Comparison of ENCODE assay signal across 10 cellular contexts in genomic region chr5:147508711-147509040, GRCh38. TPM values are rescaled to one million over a fixed set of nuclear protein-coding genes. Genes with fewer than 3 reads are reported as not detected.
A peak's percentile ranks its signal among the peaks of the same experiment; 100 is the strongest.
DNase-seq lines count a peak whose midpoint lies in the region; ATAC-seq and TF ChIP-seq lines count a peak whose summit lies in the region.
"Had no signal": no experiment of that assay in that cellular context is flagged by ENCODE, and none has a peak within 500 bp of the region (broad histone marks: within the 10 kb centered on the region; RNA-seq: fewer than 3 reads in every experiment).

No MANE protein-coding gene starts in this region.

- peaks cover 4% of the 10 kb centered on the region for H3K27me3 Mint-ChIP-seq in neural progenitor cell (ENCODE audit: insufficient read depth, low read depth)

- H3K4me2 ChIP-seq in neural progenitor cell: peak overlapping the region; percentile 100

- H3K4me1 Mint-ChIP-seq in neural progenitor cell: peaks cover 29% of the 10 kb centered on the region

- CTCF ChIA-PET in A673 (lab: Charles Lee): no interaction called here

- H3F3A ChIP-seq in neural progenitor cell (ENCODE audit: low read depth): peaks cover 32% of the 10 kb centered on the region

- TF ChIP-seq CTCF in A673 (conservative IDR thresholded peaks at IDR 0.05; ENCODE audit: low read depth, low read length): no peak
- no peak for TF ChIP-seq CTCF in esophagus squamous epithelium (IDR thresholded peaks at IDR 0.05)
- no peak for TF ChIP-seq CTCF in neural progenitor cell (IDR thresholded peaks at IDR 0.05)

- intact Hi-C loops in A673 (cut with micrococcal nuclease; ENCODE audit: unreplicated experiment) (no loop called here), esophagus squamous epithelium (cut with DNase I) (no loop called here)

- no peaks in the 10 kb centered on the region for H3K9me3 ChIP-seq in A673 (ENCODE audit: low read depth, low read length, poor library complexity, severe bottlenecking)
- H3K9me3 ChIP-seq in NT2/D1 (ENCODE audit: insufficient read depth, low read length): no peaks in the 10 kb centered on the region
- no peaks in the 10 kb centered on the region for H3K9me3 ChIP-seq in esophagus squamous epithelium
- no peaks in the 10 kb centered on the region for H3K9me3 ChIP-seq in neural progenitor cell (ENCODE audit: low read depth)

- H3K9ac ChIP-seq in NT2/D1 (ENCODE audit: insufficient read length, low read depth) (peak overlapping the region; percentile 93), neural progenitor cell (peak overlapping the region; percentile 78)

- H3K9me3 Mint-ChIP-seq in neural progenitor cell: no peaks in the 10 kb centered on the region

- peak overlapping the region; percentile 22 for H2AFZ ChIP-seq in neural progenitor cell (replicated peaks)

- peaks cover 4% of the 10 kb centered on the region for H3K36me3 Mint-ChIP-seq in neural progenitor cell

- WGBS in esophagus squamous epithelium, 2 donors: 24 to 42% methylated on average over 2 to 3 of the region's 7 CpGs

- no peak for DNase-seq in A673 (ENCODE audit: low spot score)
- no peak for DNase-seq in NT2/D1 (ENCODE audit: low read depth, low spot score)
- no peak for DNase-seq in esophagus squamous epithelium (lab: John Stamatoyannopoulos, UW)
- DNase-seq in neural progenitor cell (ENCODE audit: low spot score): no peak
- no peak for DNase-seq in NCI-H446 treated with DMSO at 0.1 percent for 48 hours (lab: John Stamatoyannopoulos, UW)
- no peak for DNase-seq in NCI-H82 (lab: John Stamatoyannopoulos, UW)
- DNase-seq: central memory CD4-positive, alpha-beta T cell; NCI-H510A had no signal

- H3K36me3 ChIP-seq in A673 (ENCODE audit: insufficient read depth, low read length, poor library complexity, severe bottlenecking) (no peaks in the 10 kb centered on the region), NT2/D1 (ENCODE audit: insufficient read depth, insufficient read length, low read length) (no peaks in the 10 kb centered on the region), esophagus squamous epithelium (no peaks in the 10 kb centered on the region), neural progenitor cell (peaks cover 4% of the 10 kb centered on the region)

- POLR2A ChIA-PET in A673 (lab: Charles Lee; ENCODE audit: low non-redundant PET): interaction anchor here (0.5 kb wide), 1 partner anchor 49 kb away, joined by 4 read pairs; no protein-coding TSS in a partner anchor

- H3K27me3 ChIP-seq in A673 (replicated peaks; ENCODE audit: insufficient read depth, low read depth, low read length, poor library complexity): no peaks in the 10 kb centered on the region
- H3K27me3 ChIP-seq in NT2/D1 (ENCODE audit: insufficient read depth, insufficient read length): peaks cover 32% of the 10 kb centered on the region
- H3K27me3 ChIP-seq in esophagus squamous epithelium: peaks cover 0 to 49% (median 0%) of the 10 kb centered on the region in 4 donors
- peaks cover 5% of the 10 kb centered on the region for H3K27me3 ChIP-seq in neural progenitor cell

- H3K27ac ChIP-seq in A673 (ENCODE audit: low read depth, low read length, poor library complexity, severe bottlenecking) (no peak overlapping the region), esophagus squamous epithelium (peak overlapping the region; percentile 53 to 94 (median 88)), neural progenitor cell (no peak overlapping the region)

- TF ChIP-seq POLR2A in esophagus squamous epithelium (IDR thresholded peaks at IDR 0.05): no peak

- H3K4me3 Mint-ChIP-seq in neural progenitor cell: peak overlapping the region; percentile 89

- peaks cover 71% of the 10 kb centered on the region for H3K79me2 ChIP-seq in neural progenitor cell (ENCODE audit: low read depth)

- H3K4me3 ChIP-seq in A673 (ENCODE audit: low read depth, low read length, poor library complexity, severe bottlenecking) (peak overlapping the region; percentile 61), NT2/D1 (ENCODE audit: insufficient read length, low read depth) (peak overlapping the region; percentile 93), esophagus squamous epithelium (peak overlapping the region; percentile 36 to 84 (median 63)), neural progenitor cell (peak overlapping the region; percentile 93)

- peaks cover 27% of the 10 kb centered on the region for H3K4me1 ChIP-seq in A673 (ENCODE audit: insufficient read depth, low read length, poor library complexity, severe bottlenecking)
- no peaks in the 10 kb centered on the region for H3K4me1 ChIP-seq in NT2/D1 (ENCODE audit: insufficient read depth, insufficient read length)
- peaks cover 5 to 41% (median 17%) of the 10 kb centered on the region in 3 donors for H3K4me1 ChIP-seq in esophagus squamous epithelium
- peaks cover 54% of the 10 kb centered on the region for H3K4me1 ChIP-seq in neural progenitor cell

- ATAC-seq in HG02623 (IDR thresholded peaks at IDR 0.05; ENCODE audit: unreplicated experiment): no peak
- ATAC-seq in GM19328 (IDR thresholded peaks at IDR 0.05; ENCODE audit: unreplicated experiment): no peak

- BruUV-seq in A673 (replicated peaks; lab: Mats Ljungman, UMichigan): no TSS peak

- peak overlapping the region; percentile 93 for H3K27ac Mint-ChIP-seq in neural progenitor cell

- H4K20me1 ChIP-seq in neural progenitor cell (ENCODE audit: low read depth): peaks cover 14% of the 10 kb centered on the region

RNA-seq across cellular contexts. Expression of gene DPYSL3, which starts 1.2 kb away (rescaled TPM):
- total RNA-seq in A673 (2021): 24.8 and 35.3 TPM in 2 replicates
- 10 to 100 TPM in 2 of 4 donors, 1 to 10 TPM in 2; 5.2 to 62.9 (median 14.0) TPM for total RNA-seq in esophagus squamous epithelium
- total RNA-seq in neural progenitor cell (ENCODE audit: low replicate concordance): 414 and 462 TPM in 2 replicates

Comparison
In these comparisons a context has a peak if more than half of its experiments do, and no peak if none do; other contexts are left out.
1. H3K27ac ChIP-seq: peak in esophagus squamous epithelium (4 of 4); none in A673 (single experiment) and neural progenitor cell (single experiment).
2. Peak in every context shown above with its lines, with median percentiles within 50 percentile points of each other: H3K4me3 ChIP-seq.